Comparison of ENCODE assay signal across 25 cellular contexts in genomic region chr21:41907496-41908258, GRCh38. TPM values are rescaled to one million over a fixed set of nuclear protein-coding genes. Genes with fewer than 3 reads are reported as not detected.
DNase-seq lines count a peak whose midpoint lies in the region; ATAC-seq, FAIRE-seq and TF ChIP-seq lines count a peak whose summit lies in the region.
"Had no signal": no experiment of that assay in that cellular context is flagged by ENCODE, and none has a peak within 500 bp of the region (broad histone marks: within the 10 kb centered on the region; RNA-seq: fewer than 3 reads in every experiment).

No MANE protein-coding gene starts in this region.

- TF ChIP-seq POLR2A in HepG2 (IDR thresholded peaks at IDR 0.05; ENCODE audit: insufficient read depth in 1 of 2, low read depth in 2 of 2, low read length in 2 of 2) = no peak

- H3K27ac ChIP-seq in liver (ENCODE audit: low read depth in 1 of 2, low read length in 2 of 2) = no peak overlapping the region
- H3K27ac ChIP-seq in HepG2 (ENCODE audit: extremely low read length, insufficient read depth, low read length) = no peak overlapping the region
- no peak overlapping the region for H3K27ac ChIP-seq in aorta (ENCODE audit: low read depth in 1 of 2, low read length in 2 of 2)
- H3K27ac ChIP-seq: A549; BLaER1 treated with 17β-estradiol and CSF1 and Interleukin-3, amounts not matched to agents 10 nM and 100 nM; GM23248 had no signal

- no peak for FAIRE-seq in HepG2 (lab: Jason Lieb, UNC)
- FAIRE-seq: A549, D721Med, GM12878, GM19239 had no signal

- H4K20me1 ChIP-seq in HepG2 (ENCODE audit: insufficient read depth, low read length) = no peaks in the 10 kb centered on the region
- H4K20me1 ChIP-seq: BLaER1 treated with 17β-estradiol and CSF1 and Interleukin-3, amounts not matched to agents 10 nM and 100 nM had no signal

- H3K4me1 ChIP-seq in liver (ENCODE audit: control insufficient read depth in 4 of 4, insufficient read depth in 4 of 4, low read length in 3 of 4) = no peaks in the 10 kb centered on the region
- H3K4me1 ChIP-seq in HepG2 (ENCODE audit: insufficient read depth, low read length) = 0 out of 2 replicates have a peak, but pooled peaks cover 8% of the 10 kb centered on the region
- no peaks in the 10 kb centered on the region for H3K4me1 ChIP-seq in aorta (ENCODE audit: control insufficient read depth in 1 of 2, insufficient read depth in 2 of 2, low read length in 2 of 2)
- H3K4me1 ChIP-seq: A549, BE2C had no signal

- H3K27me3 ChIP-seq in liver (ENCODE audit: control insufficient read depth in 4 of 4, insufficient read depth in 4 of 4, low read length in 3 of 4) = no peaks in the 10 kb centered on the region
- H3K27me3 ChIP-seq in HepG2 (ENCODE audit: control insufficient read depth in 1 of 2, insufficient read depth in 2 of 2, low read length in 2 of 2) = no peaks in the 10 kb centered on the region
- no peaks in the 10 kb centered on the region for H3K27me3 ChIP-seq in aorta (ENCODE audit: control insufficient read depth in 1 of 2, insufficient read depth in 2 of 2, low read length in 1 of 2)
- no peaks in the 10 kb centered on the region for H3K27me3 ChIP-seq in MG63
- H3K27me3 ChIP-seq: BE2C; BLaER1 treated with 17β-estradiol and CSF1 and Interleukin-3, amounts not matched to agents 10 nM and 100 nM had no signal

- H3K4me3 Mint-ChIP-seq in nephron progenitor cell = no peak overlapping the region
- H3K4me3 Mint-ChIP-seq: CD14-positive monocyte; CD4-positive, alpha-beta T cell; CD8-positive, alpha-beta memory T cell; H9 had no signal

- ATAC-seq in HepG2 = no peak
- ATAC-seq in aorta (ENCODE audit: low FRiP score) = peak; percentile 11
- ATAC-seq: A549, GM12878, HCT116 had no signal

- no TSS peak for BruUV-seq in HepG2 (replicated peaks; lab: Mats Ljungman, UMichigan)

- peaks cover 72% of the 10 kb centered on the region for H3K36me3 Mint-ChIP-seq in nephron progenitor cell (ENCODE audit: low read depth)

- intact Hi-C loops in HepG2 (cut with micrococcal nuclease; ENCODE audit: unreplicated experiment) = no loop called here
- intact Hi-C loops in aorta (cut with DNase I) = no loop called here

- TF ChIP-seq EP300 in HepG2 (IDR thresholded peaks at IDR 0.05; ENCODE audit: low read depth in 2 of 2, low read length in 2 of 2) (no peak), HepG2 (CRISPR knock-in tag; IDR thresholded peaks at IDR 0.05; ENCODE audit: borderline replicate concordance) (no peak)

- TF ChIP-seq CTCF in liver (IDR thresholded peaks at IDR 0.05; ENCODE audit: low read depth, low read length, missing input control) (no peak), HepG2 (CRISPR knock-in tag; IDR thresholded peaks at IDR 0.05) (no peak), nephron progenitor cell (IDR thresholded peaks at IDR 0.05) (no peak)

- in situ Hi-C loops in HepG2 (cut with HindIII; ENCODE audit: extremely low pct_ligation_motif_present, low pct_unique_long_range_greater_than_20kb) = no loop called here

- no peak overlapping the region for H2AFZ ChIP-seq in HepG2 (ENCODE audit: low read length)
- H2AFZ ChIP-seq: GM23248 had no signal

- H3K9me3 ChIP-seq in liver (ENCODE audit: control insufficient read depth in 4 of 4, low read length in 3 of 4) (no peaks in the 10 kb centered on the region), HepG2 (ENCODE audit: low read length) (no peaks in the 10 kb centered on the region), aorta (ENCODE audit: control insufficient read depth, low read length) (no peaks in the 10 kb centered on the region), MG63 (no peaks in the 10 kb centered on the region)
- H3K9me3 ChIP-seq: A549; BE2C; BLaER1 treated with 17β-estradiol and CSF1 and Interleukin-3, amounts not matched to agents 10 nM and 100 nM had no signal

- H3K4me3 ChIP-seq in liver (ENCODE audit: low read depth in 1 of 3, low read length in 3 of 3) (no peak overlapping the region), HepG2 (replicated peaks in 1 of 3; ENCODE audit: insufficient read depth in 1 of 3, low read depth in 2 of 3, low read length in 3 of 3) (no peak overlapping the region), aorta (ENCODE audit: low read length in 2 of 2) (no peak overlapping the region), MG63 (no peak overlapping the region)
- H3K4me3 ChIP-seq: A549; BLaER1 treated with 17β-estradiol and CSF1 and Interleukin-3, amounts not matched to agents 10 nM and 100 nM; GM12878; GM23248 had no signal

- H3K9ac ChIP-seq in liver (ENCODE audit: low read depth in 1 of 2, low read length in 2 of 2) (no peak overlapping the region), HepG2 (ENCODE audit: insufficient read depth, low read depth, low read length) (no peak overlapping the region)
- H3K9ac ChIP-seq: BLaER1 treated with 17β-estradiol and CSF1 and Interleukin-3, amounts not matched to agents 10 nM and 100 nM; GM23248 had no signal

- H3K27me3 Mint-ChIP-seq in nephron progenitor cell (ENCODE audit: low read depth, poor library complexity) = no peaks in the 10 kb centered on the region
- H3K27me3 Mint-ChIP-seq: CD4-positive, alpha-beta T cell had no signal

- CTCF ChIA-PET in HepG2 (lab: Yijun Ruan, JAX; ENCODE audit: low intra/inter-chr PET ratio, low total read pairs) = no interaction called here

- WGBS in liver = 89% methylated on average over 36 of the region's 36 CpGs
- WGBS in HepG2 (ENCODE audit: low lambda C conversion rate) = 94% methylated on average over 30 of the region's 36 CpGs
- 91 to 92% methylated on average over 36 of the region's 36 CpGs for WGBS in aorta, 2 donors

- H3K79me2 ChIP-seq in HepG2 (ENCODE audit: insufficient read depth, low read length) = no peaks in the 10 kb centered on the region

- POLR2A ChIA-PET in HepG2 (lab: Yijun Ruan, JAX) = no interaction called here

- H3K27ac Mint-ChIP-seq in nephron progenitor cell = peak overlapping the region; percentile 10
- H3K27ac Mint-ChIP-seq: CD14-positive monocyte; CD4-positive, alpha-beta T cell had no signal

- TF ChIP-seq RAD21 in liver (IDR thresholded peaks at IDR 0.05) = no peak
- TF ChIP-seq RAD21 in HepG2 (CRISPR knock-in tag; IDR thresholded peaks at IDR 0.05) = no peak

- peaks cover 4 to 34% (median 16%) of the 10 kb centered on the region in 4 donors for H3K36me3 ChIP-seq in liver (ENCODE audit: control insufficient read depth in 4 of 4, insufficient read depth in 3 of 4, low read depth in 1 of 4, low read length in 3 of 4)
- peaks cover 1 to 44% of the 10 kb centered on the region in 2 experiments; a peak in 4 of 5 replicates for H3K36me3 ChIP-seq in HepG2 (replicated peaks in 1 of 2; ENCODE audit: control insufficient read depth in 1 of 2, insufficient read depth in 2 of 2, low read length in 2 of 2)
- H3K36me3 ChIP-seq in aorta (ENCODE audit: control insufficient read depth in 1 of 2, insufficient read depth in 2 of 2, low read length in 1 of 2) = peaks cover 0 to 5% of the 10 kb centered on the region in 2 donors
- H3K36me3 ChIP-seq in MG63 = peaks cover 77% of the 10 kb centered on the region
- H3K36me3 ChIP-seq: BE2C had no signal

- no peak for DNase-seq in HepG2 (ENCODE audit: low spot score)
- DNase-seq in nephron progenitor cell = no peak
- no peak for DNase-seq in aorta
- DNase-seq in NCI-H2029 treated with DMSO at 0.1 percent for 48 hours (lab: John Stamatoyannopoulos, UW) = no peak
- DNase-seq in MG63 = no peak
- DNase-seq: 8988T; ACHN; AML-193; BE2C; CD4-positive, alpha-beta T cell; CD8-positive, alpha-beta memory T cell; DMS 273 treated with DMSO at 0.1 percent for 48 hours; DMS79; EL; GDM1; GM23248; H9 had no signal

- no peaks in the 10 kb centered on the region for H3K9me3 Mint-ChIP-seq in nephron progenitor cell
- H3K9me3 Mint-ChIP-seq: CD14-positive monocyte; CD4-positive, alpha-beta T cell; CD8-positive, alpha-beta memory T cell; H9 had no signal

- peaks cover 33% of the 10 kb centered on the region for H3K4me1 Mint-ChIP-seq in nephron progenitor cell
- H3K4me1 Mint-ChIP-seq: CD14-positive monocyte; CD8-positive, alpha-beta memory T cell had no signal

- H3K4me2 ChIP-seq in HepG2 (ENCODE audit: low read depth, low read length) = no peak overlapping the region
- H3K4me2 ChIP-seq: A549 had no signal

RNA-seq across cellular contexts. Expression of gene PRDM15, which starts 28.5 kb away (rescaled TPM):
- total RNA-seq in liver (1 to 10 TPM; 2.8 to 5.7 TPM), HepG2 (2016; rRNA removed; fragmentation: Illumina TruSeq; extraction: Trizol) (4.0 and 4.2 TPM in 2 replicates), aorta (10 to 100 TPM in 1 of 2 donors, 1 to 10 TPM in 1; 9.0 to 11.5 TPM)
- polyA plus RNA-seq in liver (1 to 10 TPM; 1.2 to 1.4 TPM), HepG2 (2011; rRNA removed) (6.9 and 8.7 TPM in 2 replicates), aorta (1 to 10 TPM; 2.6 to 5.9 TPM)
- 1.2 and 1.5 TPM in 2 replicates for total RNA-seq in HepG2 (2016; cell fraction: cytosol; rRNA removed; fragmentation: Illumina TruSeq; extraction: Trizol; ENCODE audit: low read depth)
- 3.0 and 4.8 TPM in 2 replicates for total RNA-seq in HepG2 (2016; cell fraction: insoluble cytoplasmic fraction; rRNA removed; fragmentation: Illumina TruSeq; extraction: Trizol)
- total RNA-seq in HepG2 (2016; cell fraction: membrane; rRNA removed; fragmentation: Illumina TruSeq; extraction: Trizol) = 1.9 TPM in 2 replicates
- total RNA-seq in HepG2 (2016; cell fraction: nucleus; rRNA removed; fragmentation: Illumina TruSeq; extraction: Trizol) = 8.4 and 8.5 TPM in 2 replicates
- polyA plus RNA-seq in HepG2 (2011; cell fraction: cytosol; rRNA removed) = 1.9 and 2.1 TPM in 2 replicates
- polyA plus RNA-seq in HepG2 (2011; cell fraction: nucleus; rRNA removed) = 29.0 and 46.2 TPM in 2 replicates
- polyA plus RNA-seq in HepG2 (2012) = 2.7 and 2.8 TPM in 2 replicates
- 0.29 and 0.34 TPM in 2 replicates for polyA plus RNA-seq in HepG2 (2016; cell fraction: cytosol; fragmentation: Illumina TruSeq; extraction: Trizol; ENCODE audit: low read depth)
- 2.1 and 3.3 TPM in 2 replicates for polyA plus RNA-seq in HepG2 (2016; cell fraction: insoluble cytoplasmic fraction; fragmentation: Illumina TruSeq; extraction: Trizol; ENCODE audit: low read depth)
- polyA plus RNA-seq in HepG2 (2016; cell fraction: membrane; fragmentation: Illumina TruSeq; extraction: Trizol; ENCODE audit: low read depth) = 0.50 and 0.78 TPM in 2 replicates
- polyA plus RNA-seq in HepG2 (2016; cell fraction: nucleus; fragmentation: Illumina TruSeq; extraction: Trizol; ENCODE audit: insufficient read depth, low read depth) = 15.5 and 16.6 TPM in 2 replicates
- polyA minus RNA-seq in HepG2 (2011; rRNA and poly(A)+ RNA removed; ENCODE audit: low replicate concordance) = 15.6 and 28.2 TPM in 2 replicates
- polyA minus RNA-seq in HepG2 (2011; cell fraction: cytosol; rRNA and poly(A)+ RNA removed) = 3.9 and 5.9 TPM in 2 replicates
- polyA minus RNA-seq in HepG2 (2011; cell fraction: nucleus; rRNA and poly(A)+ RNA removed) = 10.0 and 10.2 TPM in 2 replicates
- total RNA-seq in MG63 (2014; rRNA removed; shearing (Covaris generic); ENCODE audit: low replicate concordance) = 3.3 and 7.8 TPM in 2 replicates

RNA-seq across cellular contexts. Expression of gene C2CD2, which starts 46.1 kb away (rescaled TPM):
- total RNA-seq in liver (10 to 100 TPM in 1 of 2 donors, 1 to 10 TPM in 1; 6.7 to 17.9 TPM), HepG2 (2016; rRNA removed; fragmentation: Illumina TruSeq; extraction: Trizol) (10.4 and 12.5 TPM in 2 replicates), aorta (10 to 100 TPM; 56.8 to 59.8 TPM)
- polyA plus RNA-seq in liver (1 to 10 TPM; 2.9 to 5.2 TPM), HepG2 (2011; rRNA removed) (19.5 and 19.7 TPM in 2 replicates), aorta (10 to 100 TPM; 25.5 to 38.9 TPM)
- 7.3 and 11.5 TPM in 2 replicates for total RNA-seq in HepG2 (2016; cell fraction: cytosol; rRNA removed; fragmentation: Illumina TruSeq; extraction: Trizol; ENCODE audit: low read depth)
- total RNA-seq in HepG2 (2016; cell fraction: insoluble cytoplasmic fraction; rRNA removed; fragmentation: Illumina TruSeq; extraction: Trizol) = 10.9 and 12.2 TPM in 2 replicates
- 9.5 and 12.2 TPM in 2 replicates for total RNA-seq in HepG2 (2016; cell fraction: membrane; rRNA removed; fragmentation: Illumina TruSeq; extraction: Trizol)
- total RNA-seq in HepG2 (2016; cell fraction: nucleus; rRNA removed; fragmentation: Illumina TruSeq; extraction: Trizol) = 14.5 and 19.4 TPM in 2 replicates
- 11.6 and 12.9 TPM in 2 replicates for polyA plus RNA-seq in HepG2 (2011; cell fraction: cytosol; rRNA removed)
- polyA plus RNA-seq in HepG2 (2011; cell fraction: nucleus; rRNA removed) = 29.5 and 36.3 TPM in 2 replicates
- polyA plus RNA-seq in HepG2 (2012) = 8.1 and 8.7 TPM in 2 replicates
- polyA plus RNA-seq in HepG2 (2016; cell fraction: cytosol; fragmentation: Illumina TruSeq; extraction: Trizol; ENCODE audit: low read depth) = 1.3 and 1.9 TPM in 2 replicates
- polyA plus RNA-seq in HepG2 (2016; cell fraction: insoluble cytoplasmic fraction; fragmentation: Illumina TruSeq; extraction: Trizol; ENCODE audit: low read depth) = 7.6 and 8.0 TPM in 2 replicates
- 3.9 and 4.6 TPM in 2 replicates for polyA plus RNA-seq in HepG2 (2016; cell fraction: membrane; fragmentation: Illumina TruSeq; extraction: Trizol; ENCODE audit: low read depth)
- 22.5 and 23.5 TPM in 2 replicates for polyA plus RNA-seq in HepG2 (2016; cell fraction: nucleus; fragmentation: Illumina TruSeq; extraction: Trizol; ENCODE audit: insufficient read depth, low read depth)
- polyA minus RNA-seq in HepG2 (2011; rRNA and poly(A)+ RNA removed; ENCODE audit: low replicate concordance) = 80.5 and 82.8 TPM in 2 replicates
- 15.5 and 21.5 TPM in 2 replicates for polyA minus RNA-seq in HepG2 (2011; cell fraction: cytosol; rRNA and poly(A)+ RNA removed)
- polyA minus RNA-seq in HepG2 (2011; cell fraction: nucleus; rRNA and poly(A)+ RNA removed) = 34.5 and 38.3 TPM in 2 replicates
- total RNA-seq in MG63 (2014; rRNA removed; shearing (Covaris generic); ENCODE audit: low replicate concordance) = 9.7 and 13.8 TPM in 2 replicates
